ENCODE assay signal across 39 cellular contexts in genomic region chr9:136379401-136379800, GRCh38.
"Had no signal": no experiment of that assay in that cellular context is flagged by ENCODE, and none has a peak within 500 bp of the region (broad histone marks: within the 10 kb centered on the region; RNA-seq: fewer than 3 reads in every experiment).

No MANE protein-coding gene starts in this region.

- H3K9me3 ChIP-seq: adrenal gland, ascending aorta, body of pancreas, breast epithelium had no signal

- ATAC-seq: activated naive CD4-positive, alpha-beta T cell treated with anti-CD3 and anti-CD28 coated beads, Interleukin-2, amount 50 U/mL, for 72 hours; activated naive CD8-positive, alpha-beta T cell treated with anti-CD3 and anti-CD28 coated beads, Interleukin-2, amount 50 U/mL, for 24 hours; activated T-cell treated with anti-CD3 and anti-CD28 coated beads, Interleukin-2, amount 50 U/mL, for 4 hours; activated T-cell treated with anti-CD3 and anti-CD28 coated beads, Interleukin-2, amount 50 U/mL, for 72 hours; activated T-helper 17 cell treated with anti-CD3 and anti-CD28 coated beads, Interleukin-2, amount 50 U/mL, for 72 hours; body of pancreas had no signal

- H3K27me3 ChIP-seq: adrenal gland, ascending aorta, body of pancreas, brain microvascular endothelial cell, breast epithelium, cardiac muscle cell had no signal

- FAIRE-seq: astrocyte, bronchial epithelial cell had no signal

- H3K27me3 Mint-ChIP-seq: activated naive CD4-positive, alpha-beta T cell treated with anti-CD3 and anti-CD28 coated beads, Interleukin-2, amount 10 ng/mL, durations not matched to agents 7 days and 5 days; activated naive CD4-positive, alpha-beta T cell treated with anti-CD3 and anti-CD28 coated beads, Interleukin-2, amount 50 U/mL, for 24 hours; activated naive CD8-positive, alpha-beta T cell; activated naive CD8-positive, alpha-beta T cell treated with anti-CD3 and anti-CD28 coated beads for 36 hours; activated naive CD8-positive, alpha-beta T cell treated with anti-CD3 and anti-CD28 coated beads, Interleukin-2, amount 10 ng/mL, durations not matched to agents 7 days and 5 days; activated naive CD8-positive, alpha-beta T cell treated with anti-CD3 and anti-CD28 coated beads, Interleukin-2, amount 50 U/mL, for 24 hours; activated T-cell treated with anti-CD3 and anti-CD28 coated beads, Interleukin-2, amount 50 U/mL, for 24 hours; activated T-helper 17 cell treated with anti-CD3 and anti-CD28 coated beads, Interleukin-2, amount 50 U/mL, for 72 hours; brain; central memory CD8-positive, alpha-beta T cell had no signal

- H3K4me3 ChIP-seq: adrenal gland, ascending aorta, body of pancreas, breast epithelium, cardiac muscle cell had no signal

- H3K36me3 Mint-ChIP-seq: activated naive CD4-positive, alpha-beta T cell treated with anti-CD3 and anti-CD28 coated beads, Interleukin-2, amount 50 U/mL, for 24 hours had no signal

- H3K9me3 Mint-ChIP-seq: activated naive CD4-positive, alpha-beta T cell treated with anti-CD3 and anti-CD28 coated beads for 36 hours; activated naive CD4-positive, alpha-beta T cell treated with anti-CD3 and anti-CD28 coated beads, Interleukin-2, amount 10 ng/mL, durations not matched to agents 7 days and 5 days; activated naive CD4-positive, alpha-beta T cell treated with anti-CD3 and anti-CD28 coated beads, Interleukin-2, amount 50 U/mL, for 24 hours; activated naive CD4-positive, alpha-beta T cell treated with anti-CD3 and anti-CD28 coated beads, Interleukin-2, amount 50 U/mL, for 72 hours; activated naive CD8-positive, alpha-beta T cell treated with anti-CD3 and anti-CD28 coated beads for 36 hours; activated naive CD8-positive, alpha-beta T cell treated with anti-CD3 and anti-CD28 coated beads, Interleukin-2, amount 10 ng/mL, durations not matched to agents 7 days and 5 days; activated naive CD8-positive, alpha-beta T cell treated with anti-CD3 and anti-CD28 coated beads, Interleukin-2, amount 50 U/mL, for 24 hours; activated T-cell treated with anti-CD3 and anti-CD28 coated beads, Interleukin-2, amount 50 U/mL, for 24 hours; activated T-cell treated with anti-CD3 and anti-CD28 coated beads, Interleukin-2, amount 50 U/mL, for 4 hours; activated T-cell treated with anti-CD3 and anti-CD28 coated beads, Interleukin-2, amount 50 U/mL, for 72 hours; activated T-helper 1 cell treated with anti-CD3 and anti-CD28 coated beads, Interleukin-12 subunit alpha, Interleukin-12 subunit beta, Interleukin-2, Interleukin-4 antibody, amounts not matched to agents 30 ng/mL and 10 ng/mL and 1 ng/mL, durations not matched to agents 14 hours and 24 hours and 36 hours; activated T-helper 17 cell treated with anti-CD3 and anti-CD28 coated beads, Interleukin-2, amount 50 U/mL, for 72 hours; activated T-helper 2 cell treated with anti-CD3 and anti-CD28 coated beads, Interferon-gamma antibody, Interleukin-2, Interleukin-4, amounts not matched to agents 10 μg/mL and 5 μg/mL and 100 μg/mL, durations not matched to agents 14 hours and 24 hours and 36 hours; brain; central memory CD8-positive, alpha-beta T cell had no signal

- H3K4me3 Mint-ChIP-seq: activated naive CD4-positive, alpha-beta T cell treated with anti-CD3 and anti-CD28 coated beads for 36 hours; activated naive CD4-positive, alpha-beta T cell treated with anti-CD3 and anti-CD28 coated beads, Interleukin-2, amount 10 ng/mL, durations not matched to agents 7 days and 5 days; activated naive CD4-positive, alpha-beta T cell treated with anti-CD3 and anti-CD28 coated beads, Interleukin-2, amount 50 U/mL, for 24 hours; activated naive CD8-positive, alpha-beta T cell; activated naive CD8-positive, alpha-beta T cell treated with anti-CD3 and anti-CD28 coated beads for 36 hours; activated naive CD8-positive, alpha-beta T cell treated with anti-CD3 and anti-CD28 coated beads, Interleukin-2, amount 10 ng/mL, durations not matched to agents 7 days and 5 days; activated naive CD8-positive, alpha-beta T cell treated with anti-CD3 and anti-CD28 coated beads, Interleukin-2, amount 50 U/mL, for 24 hours; activated T-cell treated with anti-CD3 and anti-CD28 coated beads, Interleukin-2, amount 50 U/mL, for 24 hours; activated T-cell treated with anti-CD3 and anti-CD28 coated beads, Interleukin-2, amount 50 U/mL, for 4 hours; activated T-cell treated with anti-CD3 and anti-CD28 coated beads, Interleukin-2, amount 50 U/mL, for 72 hours; activated T-helper 1 cell treated with anti-CD3 and anti-CD28 coated beads, Interleukin-12 subunit alpha, Interleukin-12 subunit beta, Interleukin-2, Interleukin-4 antibody, amounts not matched to agents 30 ng/mL and 10 ng/mL and 1 ng/mL, durations not matched to agents 14 hours and 24 hours and 36 hours; activated T-helper 17 cell treated with anti-CD3 and anti-CD28 coated beads, Interleukin-2, amount 50 U/mL, for 72 hours; brain; central memory CD8-positive, alpha-beta T cell had no signal

- H3K4me1 Mint-ChIP-seq: activated naive CD4-positive, alpha-beta T cell treated with anti-CD3 and anti-CD28 coated beads, Interleukin-2, amount 10 ng/mL, durations not matched to agents 7 days and 5 days; activated naive CD4-positive, alpha-beta T cell treated with anti-CD3 and anti-CD28 coated beads, Interleukin-2, amount 50 U/mL, for 24 hours; activated naive CD8-positive, alpha-beta T cell treated with anti-CD3 and anti-CD28 coated beads for 36 hours; activated naive CD8-positive, alpha-beta T cell treated with anti-CD3 and anti-CD28 coated beads, Interleukin-2, amount 50 U/mL, for 24 hours; activated T-helper 17 cell treated with anti-CD3 and anti-CD28 coated beads, Interleukin-2, amount 50 U/mL, for 72 hours; brain had no signal

- H3K27ac Mint-ChIP-seq: activated naive CD4-positive, alpha-beta T cell treated with anti-CD3 and anti-CD28 coated beads for 36 hours; activated naive CD4-positive, alpha-beta T cell treated with anti-CD3 and anti-CD28 coated beads, Interleukin-2, amount 10 ng/mL, durations not matched to agents 7 days and 5 days; activated naive CD4-positive, alpha-beta T cell treated with anti-CD3 and anti-CD28 coated beads, Interleukin-2, amount 50 U/mL, for 24 hours; activated naive CD8-positive, alpha-beta T cell; activated naive CD8-positive, alpha-beta T cell treated with anti-CD3 and anti-CD28 coated beads for 36 hours; activated naive CD8-positive, alpha-beta T cell treated with anti-CD3 and anti-CD28 coated beads, Interleukin-2, amount 10 ng/mL, durations not matched to agents 7 days and 5 days; activated naive CD8-positive, alpha-beta T cell treated with anti-CD3 and anti-CD28 coated beads, Interleukin-2, amount 50 U/mL, for 24 hours; activated T-cell treated with anti-CD3 and anti-CD28 coated beads, Interleukin-2, amount 50 U/mL, for 24 hours; activated T-cell treated with anti-CD3 and anti-CD28 coated beads, Interleukin-2, amount 50 U/mL, for 72 hours; activated T-helper 1 cell treated with anti-CD3 and anti-CD28 coated beads, Interleukin-12 subunit alpha, Interleukin-12 subunit beta, Interleukin-2, Interleukin-4 antibody, amounts not matched to agents 30 ng/mL and 10 ng/mL and 1 ng/mL, durations not matched to agents 14 hours and 24 hours and 36 hours; activated T-helper 17 cell treated with anti-CD3 and anti-CD28 coated beads, Interleukin-2, amount 50 U/mL, for 72 hours; activated T-helper 2 cell treated with anti-CD3 and anti-CD28 coated beads, Interferon-gamma antibody, Interleukin-2, Interleukin-4, amounts not matched to agents 10 μg/mL and 5 μg/mL and 100 μg/mL, durations not matched to agents 14 hours and 24 hours and 36 hours; brain had no signal

- H3K27ac ChIP-seq: adrenal gland, ascending aorta, body of pancreas, brain microvascular endothelial cell, breast epithelium, cardiac muscle cell had no signal

- DNase-seq: activated effector memory CD4-positive, alpha-beta T cell treated with anti-CD3 and anti-CD28 coated beads, Interleukin-2, amount 50 U/mL, for 16 hours; activated effector memory CD4-positive, alpha-beta T cell treated with Interleukin-2 at 50 U/mL for 16 hours; activated gamma-delta T cell; activated gamma-delta T cell treated with Interleukin-2 at 50 U/mL for 16 hours; activated naive CD4-positive, alpha-beta T cell; activated naive CD4-positive, alpha-beta T cell treated with anti-CD3 and anti-CD28 coated beads for 36 hours; activated naive CD4-positive, alpha-beta T cell treated with anti-CD3 and anti-CD28 coated beads, Interleukin-2, amount 10 ng/mL, durations not matched to agents 7 days and 5 days; activated naive CD4-positive, alpha-beta T cell treated with anti-CD3 and anti-CD28 coated beads, Interleukin-2, amount 50 U/mL, for 16 hours; activated naive CD4-positive, alpha-beta T cell treated with Interleukin-2 at 50 U/mL for 16 hours; activated naive CD8-positive, alpha-beta T cell treated with anti-CD3 and anti-CD28 coated beads for 36 hours; activated naive CD8-positive, alpha-beta T cell treated with anti-CD3 and anti-CD28 coated beads, Interleukin-2, amount 10 ng/mL, durations not matched to agents 7 days and 5 days; activated naive CD8-positive, alpha-beta T cell treated with anti-CD3 and anti-CD28 coated beads, Interleukin-2, amount 50 U/mL, for 24 hours; activated T-cell treated with anti-CD3 and anti-CD28 coated beads, Interleukin-2, amount 50 U/mL, for 1 hour; activated T-cell treated with anti-CD3 and anti-CD28 coated beads, Interleukin-2, amount 50 U/mL, for 24 hours; activated T-cell treated with anti-CD3 and anti-CD28 coated beads, Interleukin-2, amount 50 U/mL, for 4 hours; activated T-cell treated with anti-CD3 and anti-CD28 coated beads, Interleukin-2, amount 50 U/mL, for 48 hours; activated T-cell treated with anti-CD3 and anti-CD28 coated beads, Interleukin-2, amount 50 U/mL, for 72 hours; amniotic stem cell; amygdala; anterior cingulate cortex; aorta; body of pancreas; brain microvascular endothelial cell; central memory CD4-positive, alpha-beta T cell; cerebellar nuclear complex had no signal

- H3K36me3 ChIP-seq: breast epithelium had no signal

- H3K4me1 ChIP-seq: adrenal gland, ascending aorta, body of pancreas, breast epithelium had no signal
